In the genomic region with DNA sequence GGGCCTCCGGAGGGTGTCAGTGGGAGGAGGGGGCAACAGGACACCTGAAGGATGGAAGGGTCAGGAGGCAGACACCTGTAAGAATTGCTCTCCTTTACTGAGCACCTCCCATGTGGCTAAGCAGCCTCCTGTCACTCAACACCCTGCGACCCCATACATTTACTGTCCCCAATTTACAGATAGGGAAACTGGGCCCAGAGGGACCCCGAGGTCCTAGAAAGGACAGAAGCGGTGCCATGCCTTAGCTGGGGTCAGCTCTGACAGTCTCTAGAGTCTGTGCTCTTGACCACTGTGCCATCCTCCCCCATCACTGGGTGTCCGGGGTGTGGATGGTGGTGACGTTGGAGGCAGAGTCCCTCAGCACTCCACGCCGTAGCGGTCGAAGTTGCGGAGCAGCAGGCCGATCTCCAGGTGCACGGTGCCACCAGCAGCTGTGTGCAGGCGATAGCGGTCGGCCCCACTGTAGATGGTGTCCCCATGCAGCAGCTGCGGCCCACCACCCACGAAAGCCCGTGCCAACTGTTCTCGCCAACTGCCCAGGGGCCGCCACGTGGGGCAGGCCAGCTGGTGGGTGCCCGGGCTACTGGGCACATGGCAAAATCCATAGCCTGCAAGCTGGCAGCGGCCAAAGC, we compare ENCODE assay signal across 8 cellular contexts. TPM values are rescaled to one million over a fixed set of nuclear protein-coding genes. Genes with fewer than 3 reads are reported as not detected.
DNase-seq lines count a peak whose midpoint lies in the region; ATAC-seq and TF ChIP-seq lines count a peak whose summit lies in the region.

No MANE protein-coding gene starts in this region.

- peaks cover 28% of the 10 kb centered on the region for H4K20me1 ChIP-seq in osteoblast (ENCODE audit: insufficient read depth, low read length)

- peaks cover 79% of the 10 kb centered on the region for H3K4me1 Mint-ChIP-seq in CD4-positive, alpha-beta T cell (ENCODE audit: low read depth)

- peaks cover 39% of the 10 kb centered on the region for H3K79me2 ChIP-seq in osteoblast (ENCODE audit: insufficient read depth, low read length)

- H3K9me3 ChIP-seq in CD4-positive, alpha-beta T cell (ENCODE audit: control insufficient read depth, low read length): no peaks in the 10 kb centered on the region
- H3K9me3 ChIP-seq in MG63: no peaks in the 10 kb centered on the region
- H3K9me3 ChIP-seq in endocrine pancreas (ENCODE audit: control insufficient read depth, low read length): no peaks in the 10 kb centered on the region
- no peaks in the 10 kb centered on the region for H3K9me3 ChIP-seq in osteoblast (ENCODE audit: low read depth, low read length)

- peak; percentile 40 for TF ChIP-seq CTCF in CD4-positive, alpha-beta T cell (IDR thresholded peaks at IDR 0.05)
- TF ChIP-seq CTCF in osteoblast (IDR thresholded peaks at IDR 0.05; ENCODE audit: extremely low read depth, low read depth, low read length): no peak

- H3K9me3 Mint-ChIP-seq in CD4-positive, alpha-beta T cell: no peaks in the 10 kb centered on the region

- intact Hi-C loops in CD4-positive, alpha-beta T cell (cut with DNase I, micrococcal nuclease): loop anchor here (1.0 to 10.0 kb wide), 6 partner anchors 47 to 1390 kb away; partner anchors contain the start of gene ERICH4 (in 1 of the 2)

- H3K4me3 Mint-ChIP-seq in CD4-positive, alpha-beta T cell: peak overlapping the region; percentile 78

- no peak overlapping the region for H2AFZ ChIP-seq in osteoblast (ENCODE audit: low read length)

- H3K36me3 ChIP-seq in MG63 (peaks cover 18% of the 10 kb centered on the region), endocrine pancreas (ENCODE audit: control insufficient read depth, insufficient read depth, low read length) (no peaks in the 10 kb centered on the region), osteoblast (ENCODE audit: insufficient read depth, low read length) (no peaks in the 10 kb centered on the region)

- H3K4me3 ChIP-seq in MG63 (peak overlapping the region; percentile 84), endocrine pancreas (ENCODE audit: control insufficient read depth, insufficient read depth, low read length) (no peak overlapping the region), osteoblast (ENCODE audit: insufficient read depth, low read length) (peak overlapping the region; percentile 93)

- H3K27ac ChIP-seq in CD4-positive, alpha-beta T cell (ENCODE audit: low read depth, low read length): peak overlapping the region; percentile 68
- no peak overlapping the region for H3K27ac ChIP-seq in osteoblast (ENCODE audit: low read depth, low read length)

- no peaks in the 10 kb centered on the region for H3K4me1 ChIP-seq in endocrine pancreas (ENCODE audit: control insufficient read depth, insufficient read depth, low read length)
- H3K4me1 ChIP-seq in osteoblast (ENCODE audit: insufficient read depth, low read length): peaks cover 11% of the 10 kb centered on the region

- peak overlapping the region; percentile 61 for H3K4me2 ChIP-seq in osteoblast (ENCODE audit: insufficient read depth, low read length)

- peaks cover 41% of the 10 kb centered on the region for H3K36me3 Mint-ChIP-seq in CD4-positive, alpha-beta T cell (ENCODE audit: low read depth)

- no peaks in the 10 kb centered on the region for H3K27me3 ChIP-seq in CD4-positive, alpha-beta T cell (ENCODE audit: control insufficient read depth, insufficient read depth, low read length)
- H3K27me3 ChIP-seq in MG63 (no peaks in the 10 kb centered on the region), endocrine pancreas (ENCODE audit: control insufficient read depth, insufficient read depth, low read length) (no peaks in the 10 kb centered on the region), osteoblast (ENCODE audit: insufficient read depth, low read length) (no peaks in the 10 kb centered on the region)

- peak overlapping the region; percentile 93 for H3K27ac Mint-ChIP-seq in CD4-positive, alpha-beta T cell

- peak overlapping the region; percentile 16 for H3K9ac ChIP-seq in endocrine pancreas (ENCODE audit: control insufficient read depth, insufficient read depth, low read length)

- POLR2A ChIA-PET in CD4-positive, alpha-beta T cell (lab: Charles Lee): interaction anchor here (1.0 to 9.7 kb wide), 9 partner anchors 10 to 150 kb away, joined by 3 to 106 read pairs (median 7); partner anchors contain the start of genes B9D2, DMAC2 and HNRNPUL1

- CTCF ChIA-PET in CD4-positive, alpha-beta T cell (lab: Charles Lee): interaction anchor here (4.2 kb wide), 1 partner anchor 26 kb away, joined by 30 read pairs; no protein-coding TSS in a partner anchor

- no peaks in the 10 kb centered on the region for H3K27me3 Mint-ChIP-seq in CD4-positive, alpha-beta T cell

- no peak for DNase-seq in CD4-positive, alpha-beta T cell
- DNase-seq in MG63 (no peak), osteoblast (ENCODE audit: insufficient read length, low spot score, missing footprints) (peak; percentile 71), SK-N-DZ (ENCODE audit: low spot score) (no peak)

- ATAC-seq in CD4-positive, alpha-beta T cell (ENCODE audit: poor library complexity): no peak
- ATAC-seq in esophagus mucosa (no peak), HG03280 (IDR thresholded peaks at IDR 0.05; ENCODE audit: unreplicated experiment) (no peak), HG02981 (IDR thresholded peaks at IDR 0.05; ENCODE audit: unreplicated experiment) (no peak)

RNA-seq across cellular contexts. Expression of gene TGFB1, which starts 0.7 kb away (rescaled TPM):
- total RNA-seq in CD4-positive, alpha-beta T cell: 100 to 1,000 TPM; 406 to 416 TPM
- total RNA-seq in MG63 (2014; rRNA removed; shearing (Covaris generic); ENCODE audit: low replicate concordance): 5.6 and 8.6 TPM in 2 replicates
- total RNA-seq in osteoblast: 17.4 and 21.2 TPM in 2 replicates
- total RNA-seq in esophagus mucosa: 53.8 TPM
- polyA plus RNA-seq in SK-N-DZ (2014; cell fraction: cytosol; rRNA removed): 6.3 and 8.1 TPM in 2 replicates
- polyA plus RNA-seq in SK-N-DZ (2014; cell fraction: nucleus; rRNA removed): 1.8 and 9.6 TPM in 2 replicates

RNA-seq across cellular contexts. Expression of gene B9D2, which starts 9.5 kb away (rescaled TPM):
- 10 to 100 TPM; 21.1 to 26.8 TPM for total RNA-seq in CD4-positive, alpha-beta T cell
- total RNA-seq in MG63 (2014; rRNA removed; shearing (Covaris generic); ENCODE audit: low replicate concordance): 2.4 and 31.0 TPM in 2 replicates
- total RNA-seq in osteoblast (5.6 and 6.5 TPM in 2 replicates), esophagus mucosa (4.3 TPM)
- polyA plus RNA-seq in SK-N-DZ (2014; cell fraction: cytosol; rRNA removed): 6.4 and 15.3 TPM in 2 replicates
- polyA plus RNA-seq in SK-N-DZ (2014; cell fraction: nucleus; rRNA removed): 5.4 and 8.1 TPM in 2 replicates

RNA-seq across cellular contexts. Expression of gene TMEM91, which starts 21.9 kb away (rescaled TPM):
- total RNA-seq in CD4-positive, alpha-beta T cell: 1 to 10 TPM; 6.8 to 7.7 TPM
- total RNA-seq in MG63 (2014; rRNA removed; shearing (Covaris generic); ENCODE audit: low replicate concordance): 0.64 and 1.5 TPM in 2 replicates
- 5.9 and 6.2 TPM in 2 replicates for total RNA-seq in osteoblast
- total RNA-seq in esophagus mucosa: 20.0 TPM
- polyA plus RNA-seq in SK-N-DZ (2014; cell fraction: cytosol; rRNA removed): 0.97 and 2.2 TPM in 2 replicates
- polyA plus RNA-seq in SK-N-DZ (2014; cell fraction: nucleus; rRNA removed): 9.4 and 13.1 TPM in 2 replicates

RNA-seq across cellular contexts. Expression of gene EXOSC5, which starts 42.7 kb away (rescaled TPM):
- 1 to 10 TPM; 6.5 to 7.5 TPM for total RNA-seq in CD4-positive, alpha-beta T cell
- 64.6 and 95.3 TPM in 2 replicates for total RNA-seq in MG63 (2014; rRNA removed; shearing (Covaris generic); ENCODE audit: low replicate concordance)
- 13.3 and 14.5 TPM in 2 replicates for total RNA-seq in osteoblast
- 15.7 TPM for total RNA-seq in esophagus mucosa
- polyA plus RNA-seq in SK-N-DZ (2014; cell fraction: cytosol; rRNA removed): 161 and 180 TPM in 2 replicates
- polyA plus RNA-seq in SK-N-DZ (2014; cell fraction: nucleus; rRNA removed): 82.3 and 104 TPM in 2 replicates

RNA-seq across cellular contexts. Expression of gene BCKDHA, which starts 43.2 kb away (rescaled TPM):
- 10 to 100 TPM; 12.2 to 13.1 TPM for total RNA-seq in CD4-positive, alpha-beta T cell
- 22.0 and 58.6 TPM in 2 replicates for total RNA-seq in MG63 (2014; rRNA removed; shearing (Covaris generic); ENCODE audit: low replicate concordance)
- total RNA-seq in osteoblast (33.9 and 37.3 TPM in 2 replicates), esophagus mucosa (49.3 TPM)
- 67.7 and 76.5 TPM in 2 replicates for polyA plus RNA-seq in SK-N-DZ (2014; cell fraction: cytosol; rRNA removed)
- polyA plus RNA-seq in SK-N-DZ (2014; cell fraction: nucleus; rRNA removed): 50.9 and 55.1 TPM in 2 replicates
